Comparison of ENCODE assay signal across 2 cellular contexts in the genomic region with DNA sequence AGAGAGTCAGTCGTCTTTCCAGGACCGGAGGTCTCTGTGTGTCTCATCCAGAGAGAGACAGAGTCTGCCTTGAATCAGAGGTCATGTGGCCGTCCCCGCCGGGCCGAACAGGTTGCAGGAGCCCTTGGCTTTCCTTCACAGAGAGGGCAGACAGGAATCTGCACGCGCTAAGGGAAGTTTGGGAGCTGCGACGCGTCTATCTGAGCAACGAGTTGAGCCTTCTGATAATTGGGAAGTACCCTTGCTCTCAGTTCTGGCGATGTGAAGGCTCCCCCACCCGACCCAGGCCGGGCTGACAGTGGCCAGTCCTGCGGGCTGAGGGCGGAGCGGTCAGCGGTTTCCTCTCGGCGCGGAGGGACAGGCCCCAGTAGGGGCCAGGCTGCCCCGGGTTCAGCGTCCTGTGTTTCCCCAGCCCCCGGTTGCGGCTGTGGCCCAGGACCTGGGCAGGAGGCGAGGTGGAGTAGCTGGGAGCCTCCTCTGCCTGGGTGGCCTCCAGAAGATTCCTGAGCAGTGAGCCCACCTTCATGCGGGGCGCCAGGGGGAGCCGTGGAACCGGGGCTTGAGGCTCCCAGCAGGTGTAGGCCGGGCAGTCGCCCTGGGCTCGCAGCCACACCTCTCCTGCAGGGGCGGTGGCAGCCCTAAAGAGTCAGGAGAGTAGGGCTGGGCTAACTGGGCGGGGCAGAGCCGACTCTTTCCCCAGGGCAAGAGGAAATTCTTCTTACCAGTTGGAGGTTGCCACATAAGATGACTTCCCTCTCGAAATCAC.
TF ChIP-seq lines count a peak whose summit lies in the region.

No MANE protein-coding gene starts in this region.

TF ChIP-seq in HEK293T, 16 proteins besides CTCF, POLR2A, EP300 and RAD21 (continued from another document):
- no peak for TF ChIP-seq PKNOX1 (IDR thresholded peaks at IDR 0.05)

TF ChIP-seq in K562, 482 proteins besides CTCF, POLR2A, EP300 and RAD21 (continued from another document):
- TF ChIP-seq, protein P1, sequence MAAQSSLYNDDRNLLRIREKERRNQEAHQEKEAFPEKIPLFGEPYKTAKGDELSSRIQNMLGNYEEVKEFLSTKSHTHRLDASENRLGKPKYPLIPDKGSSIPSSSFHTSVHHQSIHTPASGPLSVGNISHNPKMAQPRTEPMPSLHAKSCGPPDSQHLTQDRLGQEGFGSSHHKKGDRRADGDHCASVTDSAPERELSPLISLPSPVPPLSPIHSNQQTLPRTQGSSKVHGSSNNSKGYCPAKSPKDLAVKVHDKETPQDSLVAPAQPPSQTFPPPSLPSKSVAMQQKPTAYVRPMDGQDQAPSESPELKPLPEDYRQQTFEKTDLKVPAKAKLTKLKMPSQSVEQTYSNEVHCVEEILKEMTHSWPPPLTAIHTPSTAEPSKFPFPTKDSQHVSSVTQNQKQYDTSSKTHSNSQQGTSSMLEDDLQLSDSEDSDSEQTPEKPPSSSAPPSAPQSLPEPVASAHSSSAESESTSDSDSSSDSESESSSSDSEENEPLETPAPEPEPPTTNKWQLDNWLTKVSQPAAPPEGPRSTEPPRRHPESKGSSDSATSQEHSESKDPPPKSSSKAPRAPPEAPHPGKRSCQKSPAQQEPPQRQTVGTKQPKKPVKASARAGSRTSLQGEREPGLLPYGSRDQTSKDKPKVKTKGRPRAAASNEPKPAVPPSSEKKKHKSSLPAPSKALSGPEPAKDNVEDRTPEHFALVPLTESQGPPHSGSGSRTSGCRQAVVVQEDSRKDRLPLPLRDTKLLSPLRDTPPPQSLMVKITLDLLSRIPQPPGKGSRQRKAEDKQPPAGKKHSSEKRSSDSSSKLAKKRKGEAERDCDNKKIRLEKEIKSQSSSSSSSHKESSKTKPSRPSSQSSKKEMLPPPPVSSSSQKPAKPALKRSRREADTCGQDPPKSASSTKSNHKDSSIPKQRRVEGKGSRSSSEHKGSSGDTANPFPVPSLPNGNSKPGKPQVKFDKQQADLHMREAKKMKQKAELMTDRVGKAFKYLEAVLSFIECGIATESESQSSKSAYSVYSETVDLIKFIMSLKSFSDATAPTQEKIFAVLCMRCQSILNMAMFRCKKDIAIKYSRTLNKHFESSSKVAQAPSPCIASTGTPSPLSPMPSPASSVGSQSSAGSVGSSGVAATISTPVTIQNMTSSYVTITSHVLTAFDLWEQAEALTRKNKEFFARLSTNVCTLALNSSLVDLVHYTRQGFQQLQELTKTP (IDR thresholded peaks at IDR 0.05; ENCODE audit: low read depth in 1 of 2, partially characterized antibody in 2 of 2) = no peak
- no peak for TF ChIP-seq ZNF280A (IDR thresholded peaks at IDR 0.05; ENCODE audit: low read depth, partially characterized antibody)
- no peak for TF ChIP-seq SP1 (CRISPR knock-in tag; IDR thresholded peaks at IDR 0.05)
